12 cellular contexts compared by ENCODE assay signal in the genomic region with DNA sequence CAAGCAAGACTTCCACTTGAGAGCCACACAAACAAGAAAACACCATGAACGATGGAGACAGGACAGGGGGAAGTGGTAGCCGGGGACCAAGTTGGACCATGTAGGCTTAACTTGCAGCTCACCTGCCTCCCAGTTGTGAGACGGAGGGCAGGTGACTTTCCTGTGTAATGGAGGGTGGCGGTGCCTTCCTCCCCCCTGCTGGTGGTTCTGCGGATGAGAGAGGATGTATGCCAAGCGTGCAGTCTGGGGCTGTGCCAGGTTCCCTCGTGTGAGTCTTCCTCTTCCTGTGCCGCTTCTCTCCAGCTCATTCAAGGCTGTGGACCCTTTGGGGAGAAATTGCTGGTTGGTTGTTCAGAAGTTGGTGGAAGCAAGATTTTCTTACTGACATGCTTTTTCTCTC. TPM values are rescaled to one million over a fixed set of nuclear protein-coding genes. Genes with fewer than 3 reads are reported as not detected.
DNase-seq lines count a peak whose midpoint lies in the region; ATAC-seq lines count a peak whose summit lies in the region.
"Had no signal": no experiment of that assay in that cellular context is flagged by ENCODE, and none has a peak within 500 bp of the region (broad histone marks: within the 10 kb centered on the region; RNA-seq: fewer than 3 reads in every experiment).

No MANE protein-coding gene starts in this region.

- no peak overlapping the region for H3K4me3 ChIP-seq in CD8-positive, alpha-beta memory T cell (ENCODE audit: low read length)
- H3K4me3 ChIP-seq: HAP-1 had no signal

- POLR2A ChIA-PET in CD8-positive, alpha-beta memory T cell (lab: Charles Lee), result no interaction called here

- no peak overlapping the region for H3K27ac ChIP-seq in CD8-positive, alpha-beta memory T cell (ENCODE audit: low read depth, low read length)

- H3K9me3 ChIP-seq in CD8-positive, alpha-beta memory T cell (ENCODE audit: low read length), result no peaks in the 10 kb centered on the region
- H3K9me3 ChIP-seq: HAP-1 had no signal

- H3K9me3 Mint-ChIP-seq in CD8-positive, alpha-beta memory T cell, result peaks cover 0 to 5% (median 0%) of the 10 kb centered on the region in 5 donors

- no peaks in the 10 kb centered on the region for H3K4me1 Mint-ChIP-seq in CD8-positive, alpha-beta memory T cell

- no peaks in the 10 kb centered on the region for H3K36me3 Mint-ChIP-seq in CD8-positive, alpha-beta memory T cell

- DNase-seq in DMS53 treated with DMSO at 0.1 percent for 48 hours (lab: John Stamatoyannopoulos, UW; ENCODE audit: unreplicated experiment) (peak; percentile 79), NCI-H146 (lab: John Stamatoyannopoulos, UW) (peak; percentile 85), NCI-H774 (lab: John Stamatoyannopoulos, UW) (peak; percentile 56), lung microvascular endothelial cell (ENCODE audit: low read depth in 2 of 2) (peak; percentile 30 to 35), OCI-M1 (lab: John Stamatoyannopoulos, UW) (no peak)
- DNase-seq in CD8-positive, alpha-beta memory T cell, result no peak
- DNase-seq: activated T-cell treated with anti-CD3 and anti-CD28 coated beads for 4 hours; left colon; stimulated activated naive CD4-positive, alpha-beta T cell had no signal

- peaks cover 11 to 23% of the 10 kb centered on the region in 2 donors for H3K27me3 Mint-ChIP-seq in CD8-positive, alpha-beta memory T cell

- no peaks in the 10 kb centered on the region for H3K36me3 ChIP-seq in CD8-positive, alpha-beta memory T cell (ENCODE audit: insufficient read depth, low read length)
- H3K36me3 ChIP-seq: HAP-1 had no signal

- H3K27me3 ChIP-seq in CD8-positive, alpha-beta memory T cell (ENCODE audit: insufficient read depth, low read length, poor library complexity, severe bottlenecking), result no peaks in the 10 kb centered on the region

- no peaks in the 10 kb centered on the region for H3K4me1 ChIP-seq in CD8-positive, alpha-beta memory T cell (ENCODE audit: insufficient read depth, low read length)
- H3K4me1 ChIP-seq: HAP-1 had no signal

- ATAC-seq in HG03521 (IDR thresholded peaks at IDR 0.05; ENCODE audit: unreplicated experiment) (no peak), GM19397 (IDR thresholded peaks at IDR 0.05; ENCODE audit: unreplicated experiment) (no peak)
- ATAC-seq: left colon had no signal

- CTCF ChIA-PET in CD8-positive, alpha-beta memory T cell (lab: Charles Lee), result no interaction called here

- H3K27ac Mint-ChIP-seq in CD8-positive, alpha-beta memory T cell, result no peak overlapping the region

- H3K4me3 Mint-ChIP-seq in CD8-positive, alpha-beta memory T cell, result no peak overlapping the region

RNA-seq across cellular contexts. Expression of a gene that starts 35.1 kb away (rescaled TPM):
- total RNA-seq in lung microvascular endothelial cell, result under 0.01 TPM in 1 of 2 replicates, not detected in the other
- not detected for total RNA-seq in CD8-positive, alpha-beta memory T cell
- not detected for polyA plus RNA-seq in CD8-positive, alpha-beta memory T cell
- total RNA-seq: left colon had no signal

Comparison
In these comparisons a context has a peak if more than half of its experiments do, and no peak if none do; other contexts are left out.
1. DNase-seq: peak in DMS53 treated with DMSO at 0.1 percent for 48 hours (single experiment), NCI-H146 (single experiment), NCI-H774 (single experiment) and lung microvascular endothelial cell (2 of 2); none in OCI-M1 (single experiment) and CD8-positive, alpha-beta memory T cell (0 of 5).